In genomic region chr19:19670070-19670551, GRCh38 we compare ENCODE assay signal across 8 cellular contexts. TPM values are rescaled to one million over a fixed set of nuclear protein-coding genes. Genes with fewer than 3 reads are reported as not detected.
DNase-seq lines count a peak whose midpoint lies in the region; ATAC-seq and TF ChIP-seq lines count a peak whose summit lies in the region.

No MANE protein-coding gene starts in this region.

- POLR2A ChIA-PET in CD4-positive, alpha-beta T cell (lab: Charles Lee): interaction anchor here (0.5 to 4.5 kb wide), 19 partner anchors 15 to 1659 kb away, joined by 3 to 112 read pairs (median 17); partner anchors contain the start of genes GMIP, ZNF14, ZNF253 and ZNF506

- CTCF ChIA-PET in CD4-positive, alpha-beta T cell (lab: Charles Lee): no interaction called here

- H3K4me3 ChIP-seq in LNCaP clone FGC (ENCODE audit: low read depth, low read length) (peak overlapping the region; percentile 93), colonic mucosa (peak overlapping the region; percentile 79), muscle layer of duodenum (ENCODE audit: low read depth in 1 of 2, low read length in 2 of 2) (peak overlapping the region; percentile 77 to 83), WERI-Rb-1 (ENCODE audit: low read depth, low read length) (no peak overlapping the region)

- H3K27me3 ChIP-seq in CD4-positive, alpha-beta T cell (ENCODE audit: control insufficient read depth, insufficient read depth, low read length): no peaks in the 10 kb centered on the region
- no peaks in the 10 kb centered on the region for H3K27me3 ChIP-seq in colonic mucosa
- no peaks in the 10 kb centered on the region for H3K27me3 ChIP-seq in muscle layer of duodenum (ENCODE audit: low read depth, low read length)
- H3K27me3 ChIP-seq in WERI-Rb-1 (ENCODE audit: insufficient read depth, low read depth, severe bottlenecking): no peaks in the 10 kb centered on the region

- peak overlapping the region; percentile 95 for H3K27ac Mint-ChIP-seq in CD4-positive, alpha-beta T cell

- no peaks in the 10 kb centered on the region for H3K27me3 Mint-ChIP-seq in CD4-positive, alpha-beta T cell

- H3K4me1 ChIP-seq in colonic mucosa (no peaks in the 10 kb centered on the region), muscle layer of duodenum (ENCODE audit: control insufficient read depth in 1 of 2, insufficient read depth in 2 of 2, low read length in 2 of 2) (peaks cover 0 to 5% of the 10 kb centered on the region in 2 donors)

- intact Hi-C loops in CD4-positive, alpha-beta T cell (cut with DNase I, micrococcal nuclease): loop anchor here in 1 of 2 experiments (5.0 to 10.0 kb wide), 2 partner anchors 147 to 225 kb away; no protein-coding TSS in a partner anchor
- intact Hi-C loops in colonic mucosa (cut with DNase I): no loop called here

- no peak overlapping the region for H3K9ac ChIP-seq in colonic mucosa (ENCODE audit: low read depth in 2 of 2, low read length in 2 of 2)

- H3K36me3 Mint-ChIP-seq in CD4-positive, alpha-beta T cell (ENCODE audit: low read depth): peaks cover 69% of the 10 kb centered on the region

- peak overlapping the region; percentile 96 for H3K4me3 Mint-ChIP-seq in CD4-positive, alpha-beta T cell

- ATAC-seq in CD4-positive, alpha-beta T cell (ENCODE audit: poor library complexity): no peak
- ATAC-seq in HG02884 (IDR thresholded peaks at IDR 0.05; ENCODE audit: unreplicated experiment) (no peak), HG03135 (IDR thresholded peaks at IDR 0.05; ENCODE audit: unreplicated experiment) (no peak)

- DNase-seq in CD4-positive, alpha-beta T cell: no peak
- DNase-seq in LNCaP clone FGC (ENCODE audit: low read depth) (no peak), colonic mucosa (peak; percentile 17), DMS153 treated with DMSO at 0.1 percent for 48 hours (lab: John Stamatoyannopoulos, UW; ENCODE audit: unreplicated experiment) (no peak), WERI-Rb-1 (no peak)

- peak overlapping the region; percentile 59 for H3K27ac ChIP-seq in CD4-positive, alpha-beta T cell (ENCODE audit: low read depth, low read length)
- H3K27ac ChIP-seq in colonic mucosa (no peak overlapping the region), muscle layer of duodenum (ENCODE audit: low read length) (no peak overlapping the region), WERI-Rb-1 (no peak overlapping the region)

- H3K9me3 Mint-ChIP-seq in CD4-positive, alpha-beta T cell: peaks cover 2% of the 10 kb centered on the region

- peaks cover 45% of the 10 kb centered on the region for H3K4me1 Mint-ChIP-seq in CD4-positive, alpha-beta T cell (ENCODE audit: low read depth)

- peaks cover 28% of the 10 kb centered on the region for H3K9me3 ChIP-seq in CD4-positive, alpha-beta T cell (ENCODE audit: control insufficient read depth, low read length)
- H3K9me3 ChIP-seq in colonic mucosa (no peaks in the 10 kb centered on the region), muscle layer of duodenum (ENCODE audit: control insufficient read depth in 1 of 2, low read length in 2 of 2) (no peaks in the 10 kb centered on the region), WERI-Rb-1 (ENCODE audit: severe bottlenecking) (no peaks in the 10 kb centered on the region)

- H3K36me3 ChIP-seq in colonic mucosa (no peaks in the 10 kb centered on the region), muscle layer of duodenum (ENCODE audit: control insufficient read depth in 1 of 2, insufficient read depth in 2 of 2, low read length in 2 of 2) (peaks cover 0 to 4% of the 10 kb centered on the region in 2 donors), WERI-Rb-1 (peaks cover 31% of the 10 kb centered on the region)

- no peak for TF ChIP-seq CTCF in CD4-positive, alpha-beta T cell (IDR thresholded peaks at IDR 0.05)
- TF ChIP-seq CTCF in LNCaP clone FGC (IDR thresholded peaks at IDR 0.05; ENCODE audit: control insufficient read depth, extremely low read depth, insufficient read depth) (no peak), colonic mucosa (IDR thresholded peaks at IDR 0.05) (no peak), WERI-Rb-1 (IDR thresholded peaks at IDR 0.05; ENCODE audit: low read depth, low read length) (no peak)

RNA-seq across cellular contexts. Expression of gene ZNF101, which starts 1.5 kb away (rescaled TPM):
- total RNA-seq in CD4-positive, alpha-beta T cell: 10 to 100 TPM; 58.8 to 60.6 TPM
- 10 to 100 TPM; 13.9 to 15.9 TPM for total RNA-seq in colonic mucosa

RNA-seq across cellular contexts. Expression of gene ATP13A1, which starts 6.6 kb away (rescaled TPM):
- 10 to 100 TPM; 84.8 to 87.6 TPM for total RNA-seq in CD4-positive, alpha-beta T cell
- total RNA-seq in colonic mucosa: 10 to 100 TPM; 46.0 to 77.4 TPM

RNA-seq across cellular contexts. Expression of gene GMIP, which starts 26.7 kb away (rescaled TPM):
- total RNA-seq in CD4-positive, alpha-beta T cell: 10 to 100 TPM; 89.6 to 97.0 TPM
- 10 to 100 TPM; 31.4 to 32.2 TPM for total RNA-seq in colonic mucosa

RNA-seq across cellular contexts. Expression of gene LPAR2, which starts 42.1 kb away (rescaled TPM):
- 10 to 100 TPM; 85.9 to 93.7 TPM for total RNA-seq in CD4-positive, alpha-beta T cell
- total RNA-seq in colonic mucosa: 10 to 100 TPM; 16.6 to 22.6 TPM

RNA-seq across cellular contexts. Expression of gene PBX4, which starts 51.6 kb away (rescaled TPM):
- total RNA-seq in CD4-positive, alpha-beta T cell: 10 to 100 TPM; 50.1 to 51.8 TPM
- 1 to 10 TPM; 2.3 to 4.9 TPM for total RNA-seq in colonic mucosa
